Comparison of ENCODE assay signal across 21 cellular contexts in the genomic region with DNA sequence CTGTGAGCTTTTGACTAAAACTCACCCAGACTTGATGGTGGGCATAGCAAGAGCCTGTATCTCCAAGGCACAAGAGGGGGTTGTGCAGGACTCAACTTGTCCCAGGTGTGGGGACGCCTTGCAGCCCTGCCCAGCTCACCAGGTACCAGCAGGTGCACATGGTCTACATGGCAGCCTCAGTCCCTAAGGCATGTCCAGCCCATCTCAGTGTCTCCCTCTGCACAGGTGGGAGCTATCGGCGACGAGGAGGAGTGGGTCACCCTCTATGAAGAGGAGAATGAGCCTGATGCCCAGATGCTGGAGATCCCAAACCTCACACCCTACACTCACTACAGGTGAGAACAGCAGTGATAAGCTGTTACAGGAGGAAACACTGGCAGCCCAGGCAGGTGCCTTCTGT.
A peak's percentile ranks its signal among the peaks of the same experiment; 100 is the strongest.
DNase-seq lines count a peak whose midpoint lies in the region; ATAC-seq and TF ChIP-seq lines count a peak whose summit lies in the region.
"Had no signal": no experiment of that assay in that cellular context is flagged by ENCODE, and none has a peak within 500 bp of the region (broad histone marks: within the 10 kb centered on the region; RNA-seq: fewer than 3 reads in every experiment).

No MANE protein-coding gene starts in this region.

- no peak overlapping the region for H3K4me3 ChIP-seq in BLaER1 treated with 17β-estradiol and CSF1 and Interleukin-3, amounts not matched to agents 10 nM and 100 nM
- no peak overlapping the region for H3K4me3 ChIP-seq in trophoblast cell (ENCODE audit: low read depth, low read length)
- H3K4me3 ChIP-seq: BLaER1, GM12878 had no signal

- no peaks in the 10 kb centered on the region for H4K20me1 ChIP-seq in BLaER1 treated with 17β-estradiol and CSF1 and Interleukin-3, amounts not matched to agents 10 nM and 100 nM
- H4K20me1 ChIP-seq: BLaER1 had no signal

- no peak overlapping the region for H3K4me3 Mint-ChIP-seq in progenitor cell of endocrine pancreas (ENCODE audit: low read depth)
- H3K4me3 Mint-ChIP-seq: B cell; CD4-positive, alpha-beta T cell; CD8-positive, alpha-beta memory T cell had no signal

- ATAC-seq in GM18517 (IDR thresholded peaks at IDR 0.05; ENCODE audit: unreplicated experiment), result no peak
- ATAC-seq: GM12878 had no signal

- H2BK12ac ChIP-seq in trophoblast cell (ENCODE audit: low read length), result no peak overlapping the region

- H3K23ac ChIP-seq in trophoblast cell (ENCODE audit: low read length), result no peak overlapping the region

- H3K4me1 Mint-ChIP-seq in progenitor cell of endocrine pancreas (ENCODE audit: low read depth), result no peaks in the 10 kb centered on the region
- H3K4me1 Mint-ChIP-seq: B cell; CD8-positive, alpha-beta memory T cell had no signal

- H3K79me1 ChIP-seq in trophoblast cell (ENCODE audit: low read length), result no peaks in the 10 kb centered on the region

- H3K9me3 Mint-ChIP-seq in progenitor cell of endocrine pancreas (ENCODE audit: low read depth), result no peaks in the 10 kb centered on the region
- H3K9me3 Mint-ChIP-seq: CD4-positive, alpha-beta T cell had no signal

- H3K27ac ChIP-seq in BLaER1 treated with 17β-estradiol and CSF1 and Interleukin-3, amounts not matched to agents 10 nM and 100 nM, result no peak overlapping the region
- peak overlapping the region; percentile 77 for H3K27ac ChIP-seq in cingulate gyrus (ENCODE audit: low read depth, low read length)
- H3K27ac ChIP-seq in trophoblast cell (ENCODE audit: low read depth, low read length), result no peak overlapping the region
- peak overlapping the region; percentile 25 for H3K27ac ChIP-seq in temporal lobe (ENCODE audit: low read depth, low read length)
- H3K27ac ChIP-seq: 22Rv1, BLaER1 had no signal

- TF ChIP-seq CTCF in progenitor cell of endocrine pancreas (IDR thresholded peaks at IDR 0.05; ENCODE audit: unreplicated experiment), result no peak

- peaks cover 8 to 16% (median 12%) of the 10 kb centered on the region in 10 experiments; a peak in 17 of 20 replicates for H3K4me1 ChIP-seq in BLaER1 treated with 17β-estradiol and CSF1 and Interleukin-3, amounts not matched to agents 10 nM and 100 nM
- H3K4me1 ChIP-seq in trophoblast cell (ENCODE audit: control insufficient read depth in 1 of 2, insufficient read depth in 2 of 2, low read length in 2 of 2), result no peaks in the 10 kb centered on the region

- H4K8ac ChIP-seq in trophoblast cell (ENCODE audit: low read depth, low read length), result no peak overlapping the region

- H3K14ac ChIP-seq in trophoblast cell (ENCODE audit: low read length), result no peak overlapping the region

- no peak overlapping the region for H3K18ac ChIP-seq in trophoblast cell (ENCODE audit: low read length)

- H2BK120ac ChIP-seq in trophoblast cell (ENCODE audit: insufficient read depth, low read length, poor library complexity), result no peak overlapping the region

- no peaks in the 10 kb centered on the region for H3K27me3 Mint-ChIP-seq in progenitor cell of endocrine pancreas
- H3K27me3 Mint-ChIP-seq: B cell; CD4-positive, alpha-beta T cell; CD8-positive, alpha-beta memory T cell had no signal

- peak overlapping the region in 7 of 11 experiments; percentile 22 to 73 (median 47); a peak in 6 of 22 replicates for H3K4me2 ChIP-seq in BLaER1 treated with 17β-estradiol and CSF1 and Interleukin-3, amounts not matched to agents 10 nM and 100 nM
- no peak overlapping the region for H3K4me2 ChIP-seq in trophoblast cell (ENCODE audit: low read length)

- H3K4ac ChIP-seq in trophoblast cell (ENCODE audit: low read depth, low read length), result no peak overlapping the region

- H4K12ac ChIP-seq in trophoblast cell (ENCODE audit: low read depth, low read length), result no peak overlapping the region

- peaks cover 17% of the 10 kb centered on the region for H3K36me3 Mint-ChIP-seq in progenitor cell of endocrine pancreas (ENCODE audit: insufficient read depth)
- H3K36me3 Mint-ChIP-seq: CD14-positive monocyte; CD8-positive, alpha-beta memory T cell had no signal

- peaks cover 0 to 5% (median 0%) of the 10 kb centered on the region in 11 experiments; a peak in 1 of 22 replicates for H3K36me3 ChIP-seq in BLaER1 treated with 17β-estradiol and CSF1 and Interleukin-3, amounts not matched to agents 10 nM and 100 nM
- peaks cover 13 to 27% of the 10 kb centered on the region in 2 experiments for H3K36me3 ChIP-seq in trophoblast cell (ENCODE audit: control insufficient read depth in 1 of 2, insufficient read depth in 2 of 2, low read length in 2 of 2)
- H3K36me3 ChIP-seq: BLaER1 had no signal

- no peaks in the 10 kb centered on the region for H3K79me2 ChIP-seq in trophoblast cell (ENCODE audit: control insufficient read depth, insufficient read depth, low read length, poor library complexity)

- DNase-seq in trophoblast cell, result no peak
- DNase-seq in progenitor cell of endocrine pancreas (ENCODE audit: low spot score, unreplicated experiment), result no peak
- no peak for DNase-seq in NCI-H1436 treated with DMSO at 0.1 percent for 48 hours (lab: John Stamatoyannopoulos, UW)
- DNase-seq in stimulated activated CD4-positive, alpha-beta T cell treated with anti-CD3 and anti-CD28 coated beads, Interleukin-12 subunit alpha, Interleukin-12 subunit beta, amount 100 ng/mL, for 4 hours, result no peak
- DNase-seq: CD4-positive, alpha-beta T cell; CD8-positive, alpha-beta memory T cell; DMS79; EL; GDM1; GOT3; H7; HCEC 1CT had no signal

- no peak overlapping the region for H2AK5ac ChIP-seq in trophoblast cell (ENCODE audit: low read length)

- peaks cover 0 to 12% (median 3%) of the 10 kb centered on the region in 11 experiments; a peak in 6 of 22 replicates for H3K9me3 ChIP-seq in BLaER1 treated with 17β-estradiol and CSF1 and Interleukin-3, amounts not matched to agents 10 nM and 100 nM (replicated peaks in 1 of 11)
- H3K9me3 ChIP-seq in trophoblast cell (ENCODE audit: insufficient read depth, low read depth, low read length), result peaks cover 7% of the 10 kb centered on the region

- no peaks in the 10 kb centered on the region for H3K27me3 ChIP-seq in BLaER1 treated with 17β-estradiol and CSF1 and Interleukin-3, amounts not matched to agents 10 nM and 100 nM
- H3K27me3 ChIP-seq in trophoblast cell (ENCODE audit: insufficient read depth, low read length), result no peaks in the 10 kb centered on the region
- H3K27me3 ChIP-seq: BLaER1 had no signal

- H2AFZ ChIP-seq in trophoblast cell (ENCODE audit: insufficient read depth, low read length, poor library complexity), result no peak overlapping the region

- WGBS in trophoblast cell (ENCODE audit: extremely low coverage, insufficient coverage, insufficient read length), result no CpG with 5 or more reads among the region's 4 CpGs

- no peak overlapping the region for H4K91ac ChIP-seq in trophoblast cell (ENCODE audit: low read depth, low read length)

- H3K27ac Mint-ChIP-seq in progenitor cell of endocrine pancreas, result no peak overlapping the region
- H3K27ac Mint-ChIP-seq: B cell; CD14-positive monocyte; CD4-positive, alpha-beta T cell; CD8-positive, alpha-beta memory T cell had no signal

- no peak overlapping the region for H2BK5ac ChIP-seq in trophoblast cell (ENCODE audit: low read depth, low read length, poor library complexity)

- H3K9ac ChIP-seq in BLaER1 treated with 17β-estradiol and CSF1 and Interleukin-3, amounts not matched to agents 10 nM and 100 nM, result no peak overlapping the region
- H3K9ac ChIP-seq in trophoblast cell (ENCODE audit: low read length), result peak overlapping the region; percentile 23
- H3K9ac ChIP-seq: BLaER1 had no signal

Comparison
In these comparisons a context has a peak if more than half of its experiments do, and no peak if none do; other contexts are left out.
1. H3K27ac ChIP-seq: peak in cingulate gyrus (single experiment) and temporal lobe (single experiment); none in BLaER1 treated with 17β-estradiol and CSF1 and Interleukin-3, amounts not matched to agents 10 nM and 100 nM (0 of 11) and trophoblast cell (single experiment).